Comparison of ENCODE assay signal across 20 cellular contexts in the genomic region with DNA sequence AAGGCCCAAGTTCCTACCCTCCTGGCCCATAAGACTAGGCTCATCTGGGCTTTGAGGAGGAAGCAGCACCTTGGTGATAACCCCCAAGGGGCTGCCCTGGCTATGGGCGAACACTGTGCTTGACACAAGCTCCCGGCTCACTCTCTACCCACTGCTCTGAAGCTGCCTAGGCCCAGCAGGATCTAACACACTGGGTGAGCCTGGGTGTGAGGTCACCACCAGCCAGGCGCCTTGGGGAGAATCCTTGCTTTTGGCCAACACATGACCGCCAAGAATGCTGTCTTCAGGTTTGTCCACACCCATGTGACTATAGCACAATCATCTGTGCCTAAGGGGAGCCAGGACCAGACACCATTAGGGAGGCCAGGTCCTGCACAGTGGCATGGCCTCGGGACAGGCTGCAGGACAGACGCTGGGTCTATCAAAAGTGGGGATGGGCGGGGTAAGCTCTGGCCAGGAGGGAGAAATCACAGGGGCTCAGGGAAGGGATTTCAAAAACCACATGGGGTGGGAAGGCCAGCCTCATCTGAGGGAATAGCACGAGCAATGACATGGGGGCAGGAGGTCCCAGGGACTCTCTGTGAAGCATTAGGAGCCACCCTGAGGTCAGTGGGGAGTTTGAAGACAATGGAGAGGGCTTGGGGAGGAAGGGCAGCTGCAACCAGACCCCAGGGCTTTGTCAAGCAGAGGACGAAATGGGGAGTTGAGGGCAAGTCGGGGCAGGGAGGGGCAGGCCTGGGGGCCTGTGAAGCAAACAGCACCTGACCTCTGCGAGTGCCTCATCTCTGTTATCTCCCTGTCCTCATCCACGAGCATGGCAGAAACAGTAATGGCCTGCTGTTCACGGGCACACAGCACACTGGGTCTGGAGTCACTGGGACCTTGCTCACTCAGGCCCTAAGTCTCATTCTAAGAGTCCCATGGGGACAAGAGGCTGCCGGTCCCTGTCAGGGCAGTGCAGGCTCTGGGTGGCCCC. TPM values are rescaled to one million over a fixed set of nuclear protein-coding genes. Genes with fewer than 3 reads are reported as not detected.
DNase-seq lines count a peak whose midpoint lies in the region; ATAC-seq and TF ChIP-seq lines count a peak whose summit lies in the region.
"Had no signal": no experiment of that assay in that cellular context is flagged by ENCODE, and none has a peak within 500 bp of the region (broad histone marks: within the 10 kb centered on the region; RNA-seq: fewer than 3 reads in every experiment).

No MANE protein-coding gene starts in this region.

- H3K36me3 Mint-ChIP-seq in activated naive CD8-positive, alpha-beta T cell treated with anti-CD3 and anti-CD28 coated beads, Interleukin-2, amount 10 ng/mL, durations not matched to agents 7 days and 5 days, result no peaks in the 10 kb centered on the region
- H3K36me3 Mint-ChIP-seq in activated naive CD8-positive, alpha-beta T cell treated with anti-CD3 and anti-CD28 coated beads for 36 hours, result peaks cover 2% of the 10 kb centered on the region

- no peak overlapping the region for H3K27ac Mint-ChIP-seq in activated naive CD8-positive, alpha-beta T cell treated with anti-CD3 and anti-CD28 coated beads, Interleukin-2, amount 10 ng/mL, durations not matched to agents 7 days and 5 days
- H3K27ac Mint-ChIP-seq in activated naive CD8-positive, alpha-beta T cell treated with anti-CD3 and anti-CD28 coated beads for 36 hours, result no peak overlapping the region
- H3K27ac Mint-ChIP-seq: activated T-cell treated with anti-CD3 and anti-CD28 coated beads, Interleukin-2, amount 50 U/mL, for 72 hours; mesothelial cell of epicardium had no signal

- H3K4me3 Mint-ChIP-seq in activated naive CD8-positive, alpha-beta T cell treated with anti-CD3 and anti-CD28 coated beads, Interleukin-2, amount 10 ng/mL, durations not matched to agents 7 days and 5 days, result no peak overlapping the region
- H3K4me3 Mint-ChIP-seq in activated naive CD8-positive, alpha-beta T cell treated with anti-CD3 and anti-CD28 coated beads for 36 hours, result no peak overlapping the region
- H3K4me3 Mint-ChIP-seq: activated T-cell treated with anti-CD3 and anti-CD28 coated beads, Interleukin-2, amount 50 U/mL, for 72 hours; mesothelial cell of epicardium had no signal

- H3K9me3 Mint-ChIP-seq in activated naive CD8-positive, alpha-beta T cell treated with anti-CD3 and anti-CD28 coated beads, Interleukin-2, amount 10 ng/mL, durations not matched to agents 7 days and 5 days, result no peaks in the 10 kb centered on the region
- no peaks in the 10 kb centered on the region for H3K9me3 Mint-ChIP-seq in activated naive CD8-positive, alpha-beta T cell treated with anti-CD3 and anti-CD28 coated beads for 36 hours
- H3K9me3 Mint-ChIP-seq: activated T-cell treated with anti-CD3 and anti-CD28 coated beads, Interleukin-2, amount 50 U/mL, for 72 hours; mesothelial cell of epicardium had no signal

- no peak for TF ChIP-seq EP300 in suprapubic skin (IDR thresholded peaks at IDR 0.05)

- H3K36me3 ChIP-seq in RWPE2 (ENCODE audit: low read depth), result 0 out of 2 replicates have a peak, but pooled peaks cover 4% of the 10 kb centered on the region
- no peaks in the 10 kb centered on the region for H3K36me3 ChIP-seq in suprapubic skin
- H3K36me3 ChIP-seq: ovary, uterus had no signal

- no peak for TF ChIP-seq POLR2A in suprapubic skin (IDR thresholded peaks at IDR 0.05)

- H3K9me3 ChIP-seq in RWPE2 (ENCODE audit: severe bottlenecking) (no peaks in the 10 kb centered on the region), suprapubic skin (no peaks in the 10 kb centered on the region)
- H3K9me3 ChIP-seq: ovary, uterus had no signal

- H3K4me3 ChIP-seq in RWPE2 (ENCODE audit: severe bottlenecking) (no peak overlapping the region), suprapubic skin (no peak overlapping the region)
- H3K4me3 ChIP-seq: ovary, uterus had no signal

- peak; percentile 20 for DNase-seq in activated naive CD8-positive, alpha-beta T cell treated with anti-CD3 and anti-CD28 coated beads, Interleukin-2, amount 10 ng/mL, durations not matched to agents 7 days and 5 days
- no peak for DNase-seq in activated naive CD8-positive, alpha-beta T cell treated with anti-CD3 and anti-CD28 coated beads for 36 hours
- DNase-seq in RWPE2 (ENCODE audit: low spot score), result no peak
- peak; percentile 68 for DNase-seq in islet precursor cell
- peak; percentile 52 to 66 for DNase-seq in suprapubic skin (ENCODE audit: low spot score in 2 of 2)
- no peak for DNase-seq in iPS-NIHi11 (ENCODE audit: low spot score)
- DNase-seq: activated CD4-positive, alpha-beta T cell treated with anti-CD3 and anti-CD28 coated beads for 48 hours; activated T-cell treated with anti-CD3 and anti-CD28 coated beads, Interleukin-2, amount 50 U/mL, for 72 hours; anterior cingulate cortex; GF-D8; IMR-90; NCI-H1092 treated with DMSO at 0.1 percent for 48 hours; NCI-H2171; ovary; SHP77; T-helper 9 cell; uterus had no signal

- ATAC-seq in activated naive CD8-positive, alpha-beta T cell treated with anti-CD3 and anti-CD28 coated beads, Interleukin-2, amount 10 ng/mL, durations not matched to agents 7 days and 5 days (ENCODE audit: low read depth), result no peak
- ATAC-seq in RWPE2 (ENCODE audit: low read depth) (no peak), HG02571 (IDR thresholded peaks at IDR 0.05; ENCODE audit: unreplicated experiment) (no peak), HG03432 (IDR thresholded peaks at IDR 0.05; ENCODE audit: unreplicated experiment) (no peak)
- ATAC-seq: activated T-cell treated with anti-CD3 and anti-CD28 coated beads, Interleukin-2, amount 50 U/mL, for 72 hours had no signal

- H3K4me1 ChIP-seq in RWPE2 (ENCODE audit: insufficient read depth, poor library complexity, severe bottlenecking) (peaks cover 38% of the 10 kb centered on the region), suprapubic skin (peaks cover 66% of the 10 kb centered on the region)
- H3K4me1 ChIP-seq: uterus had no signal

- POLR2A ChIA-PET in activated naive CD8-positive, alpha-beta T cell treated with anti-CD3 and anti-CD28 coated beads, Interleukin-2, amount 10 ng/mL, durations not matched to agents 7 days and 5 days (lab: Charles Lee), result no interaction called here

- 80% methylated on average over 10 of the region's 14 CpGs for WGBS in suprapubic skin

- H3K27me3 ChIP-seq in RWPE2 (ENCODE audit: insufficient read depth, poor library complexity, severe bottlenecking) (no peaks in the 10 kb centered on the region), suprapubic skin (no peaks in the 10 kb centered on the region)
- H3K27me3 ChIP-seq: ovary, uterus had no signal

- TF ChIP-seq CTCF in RWPE2 (IDR thresholded peaks at IDR 0.05; ENCODE audit: poor library complexity, severe bottlenecking) (no peak), suprapubic skin (IDR thresholded peaks at IDR 0.05) (no peak)

- H3K27me3 Mint-ChIP-seq in activated naive CD8-positive, alpha-beta T cell treated with anti-CD3 and anti-CD28 coated beads, Interleukin-2, amount 10 ng/mL, durations not matched to agents 7 days and 5 days, result no peaks in the 10 kb centered on the region
- no peaks in the 10 kb centered on the region for H3K27me3 Mint-ChIP-seq in activated naive CD8-positive, alpha-beta T cell treated with anti-CD3 and anti-CD28 coated beads for 36 hours

- H3K4me1 Mint-ChIP-seq in activated naive CD8-positive, alpha-beta T cell treated with anti-CD3 and anti-CD28 coated beads, Interleukin-2, amount 10 ng/mL, durations not matched to agents 7 days and 5 days, result peaks cover 15% of the 10 kb centered on the region
- H3K4me1 Mint-ChIP-seq in activated naive CD8-positive, alpha-beta T cell treated with anti-CD3 and anti-CD28 coated beads for 36 hours, result peaks cover 47% of the 10 kb centered on the region

- H3K27ac ChIP-seq in RWPE2 (ENCODE audit: poor library complexity, severe bottlenecking) (peak overlapping the region; percentile 13), suprapubic skin (no peak overlapping the region)
- H3K27ac ChIP-seq: ovary, uterus had no signal

RNA-seq across cellular contexts. Expression of a gene that starts 29.4 kb away (rescaled TPM):
- 10 to 100 TPM; 31.1 to 31.5 TPM for total RNA-seq in activated naive CD8-positive, alpha-beta T cell treated with anti-CD3 and anti-CD28 coated beads, Interleukin-2, amount 10 ng/mL, durations not matched to agents 7 days and 5 days
- 10 to 100 TPM; 19.2 to 20.5 TPM for total RNA-seq in activated naive CD8-positive, alpha-beta T cell treated with anti-CD3 and anti-CD28 coated beads for 36 hours
- 100 to 1,000 TPM; 135 to 201 (median 153) TPM for total RNA-seq in suprapubic skin

Comparison
In these comparisons a context has a peak if more than half of its experiments do, and no peak if none do; other contexts are left out.
1. DNase-seq: peak in activated naive CD8-positive, alpha-beta T cell treated with anti-CD3 and anti-CD28 coated beads, Interleukin-2, amount 10 ng/mL, durations not matched to agents 7 days and 5 days (single experiment), islet precursor cell (single experiment) and suprapubic skin (2 of 2); none in activated naive CD8-positive, alpha-beta T cell treated with anti-CD3 and anti-CD28 coated beads for 36 hours (single experiment), RWPE2 (single experiment) and iPS-NIHi11 (single experiment).
2. RNA of a gene that starts 29.4 kb away (total RNA-seq): 135 to 201 TPM in suprapubic skin; 31.1 to 31.5 TPM in activated naive CD8-positive, alpha-beta T cell treated with anti-CD3 and anti-CD28 coated beads, Interleukin-2, amount 10 ng/mL, durations not matched to agents 7 days and 5 days and 19.2 to 20.5 TPM in activated naive CD8-positive, alpha-beta T cell treated with anti-CD3 and anti-CD28 coated beads for 36 hours; every median in the first group is over 4 times any median in the second.